Comparison of ENCODE assay signal across 17 cellular contexts in genomic region chr16:62661435-62661834, GRCh38.
A peak's percentile ranks its signal among the peaks of the same experiment; 100 is the strongest.
DNase-seq lines count a peak whose midpoint lies in the region; TF ChIP-seq lines count a peak whose summit lies in the region.
"Had no signal": no experiment of that assay in that cellular context is flagged by ENCODE, and none has a peak within 500 bp of the region (broad histone marks: within the 10 kb centered on the region; RNA-seq: fewer than 3 reads in every experiment).

No MANE protein-coding gene starts in this region.

- DNase-seq in DMS53 (lab: John Stamatoyannopoulos, UW) (peak; percentile 43), DMS53 treated with DMSO at 0.1 percent for 48 hours (lab: John Stamatoyannopoulos, UW; ENCODE audit: unreplicated experiment) (no peak), epithelial cell of esophagus (ENCODE audit: low read depth) (peak; percentile 1), testis (peak; percentile 25), chondrocyte (ENCODE audit: low spot score) (no peak)
- DNase-seq: AML-193; Caco-2; Calu3; CD4-positive, alpha-beta T cell; CD8-positive, alpha-beta T cell; DMS79 treated with DMSO at 0.1 percent for 48 hours; GF-D8 had no signal

- intact Hi-C loops in testis (cut with DNase I; ENCODE audit: low total_unique reads), result no loop called here

- no peaks in the 10 kb centered on the region for H3K4me1 Mint-ChIP-seq in chondrocyte (ENCODE audit: low read depth)
- H3K4me1 Mint-ChIP-seq: B cell had no signal

- H3K27me3 ChIP-seq in testis, result no peaks in the 10 kb centered on the region
- H3K27me3 ChIP-seq: BLaER1 treated with 17β-estradiol and CSF1 and Interleukin-3, amounts not matched to agents 10 nM and 100 nM had no signal

- no peak overlapping the region for H3K27ac ChIP-seq in testis
- H3K27ac ChIP-seq: 22Rv1; A549; BLaER1 treated with 17β-estradiol and CSF1 and Interleukin-3, amounts not matched to agents 10 nM and 100 nM; C4-2B had no signal

- TF ChIP-seq POLR2A in testis (IDR thresholded peaks at IDR 0.05), result no peak

- no peaks in the 10 kb centered on the region for H3K4me1 ChIP-seq in testis
- H3K4me1 ChIP-seq: A549, Caco-2 had no signal

- H3K4me3 ChIP-seq in epithelial cell of esophagus (ENCODE audit: low read length) (no peak overlapping the region), testis (no peak overlapping the region)
- H3K4me3 ChIP-seq: A549; BLaER1 treated with 17β-estradiol and CSF1 and Interleukin-3, amounts not matched to agents 10 nM and 100 nM had no signal

- H3K27me3 Mint-ChIP-seq in chondrocyte (ENCODE audit: low read depth), result no peaks in the 10 kb centered on the region
- H3K27me3 Mint-ChIP-seq: B cell; CD4-positive, alpha-beta T cell had no signal

- no peaks in the 10 kb centered on the region for H3K36me3 ChIP-seq in testis (ENCODE audit: low read depth, missing control alignments)
- H3K36me3 ChIP-seq: BLaER1 treated with 17β-estradiol and CSF1 and Interleukin-3, amounts not matched to agents 10 nM and 100 nM had no signal

- TF ChIP-seq CTCF in epithelial cell of esophagus (IDR thresholded peaks at IDR 0.05; ENCODE audit: insufficient read depth, low read depth, low read length, missing control alignments) (no peak), testis (IDR thresholded peaks at IDR 0.05) (no peak), chondrocyte (IDR thresholded peaks at IDR 0.05) (no peak)

- H3K9me3 Mint-ChIP-seq in chondrocyte (ENCODE audit: low read depth), result peaks cover 9% of the 10 kb centered on the region

- no peaks in the 10 kb centered on the region for H3K36me3 Mint-ChIP-seq in chondrocyte (ENCODE audit: low read depth)
- H3K36me3 Mint-ChIP-seq: CD8-positive, alpha-beta T cell had no signal

- H3K27ac Mint-ChIP-seq in chondrocyte (ENCODE audit: unreplicated experiment), result no peak overlapping the region
- H3K27ac Mint-ChIP-seq: B cell; CD4-positive, alpha-beta T cell; CD8-positive, alpha-beta T cell had no signal

- no peaks in the 10 kb centered on the region for H3K9me3 ChIP-seq in testis
- H3K9me3 ChIP-seq: A549; BLaER1 treated with 17β-estradiol and CSF1 and Interleukin-3, amounts not matched to agents 10 nM and 100 nM had no signal

- H3K4me3 Mint-ChIP-seq in chondrocyte (ENCODE audit: unreplicated experiment), result no peak overlapping the region
- H3K4me3 Mint-ChIP-seq: B cell; CD4-positive, alpha-beta T cell; CD8-positive, alpha-beta T cell had no signal

Comparison
In these comparisons a context has a peak if more than half of its experiments do, and no peak if none do; other contexts are left out.
1. DNase-seq: peak in DMS53 (single experiment), epithelial cell of esophagus (single experiment) and testis (single experiment); none in DMS53 treated with DMSO at 0.1 percent for 48 hours (single experiment) and chondrocyte (single experiment).